14 cellular contexts compared by ENCODE assay signal in the genomic region with DNA sequence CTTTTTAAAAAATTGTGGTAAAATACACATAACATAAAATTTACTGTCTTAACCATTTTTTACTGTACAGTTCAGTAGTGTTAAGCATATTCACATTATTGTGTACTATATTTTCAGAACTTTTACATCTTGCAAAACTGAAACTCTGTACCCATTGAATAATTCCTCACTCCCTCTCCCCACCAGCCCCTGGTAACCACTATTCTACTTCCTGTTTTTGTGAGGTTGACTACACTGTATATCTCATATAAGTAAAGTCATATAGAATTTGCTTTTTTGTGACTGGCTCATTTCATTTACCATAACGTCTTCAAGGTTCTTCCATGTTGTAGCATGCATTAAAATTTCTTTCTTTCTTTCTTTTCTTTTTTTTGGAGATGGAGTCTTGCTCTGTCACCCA.
DNase-seq lines count a peak whose midpoint lies in the region; ATAC-seq and TF ChIP-seq lines count a peak whose summit lies in the region.
"Had no signal": no experiment of that assay in that cellular context is flagged by ENCODE, and none has a peak within 500 bp of the region (broad histone marks: within the 10 kb centered on the region; RNA-seq: fewer than 3 reads in every experiment).

No MANE protein-coding gene starts in this region.

- DNase-seq in activated naive CD4-positive, alpha-beta T cell treated with Interleukin-2 at 50 U/mL for 16 hours = no peak
- DNase-seq in activated B cell treated with CpG ODN at 0.5 μM for 24 hours (no peak), osteocyte (ENCODE audit: extremely low spot score, unreplicated experiment) (no peak), activated gamma-delta T cell (lab: John Stamatoyannopoulos, UW) (no peak), NCI-H226 (no peak)
- DNase-seq: aorta, DMS79, left cardiac atrium, NCI-H1048 had no signal

- CTCF ChIA-PET in activated B cell treated with CpG ODN at 0.5 μM for 24 hours (lab: Charles Lee) = interaction anchor here (1.2 to 1.7 kb wide), 2 partner anchors 26 to 154 kb away, joined by 3 to 5 read pairs; no protein-coding TSS in a partner anchor

- no peaks in the 10 kb centered on the region for H3K9me3 Mint-ChIP-seq in activated naive CD4-positive, alpha-beta T cell treated with anti-CD3 and anti-CD28 coated beads, Interleukin-2, amount 50 U/mL, for 24 hours
- no peaks in the 10 kb centered on the region for H3K9me3 Mint-ChIP-seq in IgD-negative memory B cell
- H3K9me3 Mint-ChIP-seq in activated B cell treated with CpG ODN at 0.5 μM for 24 hours = no peaks in the 10 kb centered on the region
- H3K9me3 Mint-ChIP-seq in osteocyte (ENCODE audit: unreplicated experiment) = no peaks in the 10 kb centered on the region
- H3K9me3 Mint-ChIP-seq: type B pancreatic cell had no signal

- ATAC-seq in activated B cell treated with CpG ODN at 0.5 μM for 24 hours (ENCODE audit: low read depth) = peak; percentile 52
- no peak for ATAC-seq in SK-N-SH treated with all-trans-retinoic acid at 6 μM for 48 hours
- ATAC-seq: left cardiac atrium, Panc1 had no signal

- TF ChIP-seq CTCF in activated B cell treated with CpG ODN at 0.5 μM for 24 hours (IDR thresholded peaks at IDR 0.05) (no peak), osteocyte (IDR thresholded peaks at IDR 0.05) (no peak)

- peak overlapping the region; percentile 55 for H3K27ac Mint-ChIP-seq in activated naive CD4-positive, alpha-beta T cell treated with anti-CD3 and anti-CD28 coated beads, Interleukin-2, amount 50 U/mL, for 24 hours
- H3K27ac Mint-ChIP-seq in IgD-negative memory B cell (peak overlapping the region in 2 of 3 donors; percentile 3 to 83), activated B cell treated with CpG ODN at 0.5 μM for 24 hours (peak overlapping the region; percentile 56), osteocyte (ENCODE audit: unreplicated experiment) (no peak overlapping the region)
- H3K27ac Mint-ChIP-seq: type B pancreatic cell had no signal

- H3K27me3 Mint-ChIP-seq in activated naive CD4-positive, alpha-beta T cell treated with anti-CD3 and anti-CD28 coated beads, Interleukin-2, amount 50 U/mL, for 24 hours = no peaks in the 10 kb centered on the region
- H3K27me3 Mint-ChIP-seq in IgD-negative memory B cell = no peaks in the 10 kb centered on the region
- H3K27me3 Mint-ChIP-seq in activated B cell treated with CpG ODN at 0.5 μM for 24 hours = no peaks in the 10 kb centered on the region
- no peaks in the 10 kb centered on the region for H3K27me3 Mint-ChIP-seq in osteocyte (ENCODE audit: unreplicated experiment)
- H3K27me3 Mint-ChIP-seq: type B pancreatic cell had no signal

- H3K4me1 Mint-ChIP-seq in activated naive CD4-positive, alpha-beta T cell treated with anti-CD3 and anti-CD28 coated beads, Interleukin-2, amount 50 U/mL, for 24 hours = peaks cover 35% of the 10 kb centered on the region
- H3K4me1 Mint-ChIP-seq in IgD-negative memory B cell (peaks cover 0 to 6% (median 5%) of the 10 kb centered on the region in 3 donors), activated B cell treated with CpG ODN at 0.5 μM for 24 hours (peaks cover 7% of the 10 kb centered on the region), osteocyte (ENCODE audit: unreplicated experiment) (peaks cover 4% of the 10 kb centered on the region)

- POLR2A ChIA-PET in activated B cell treated with CpG ODN at 0.5 μM for 24 hours (lab: Charles Lee) = no interaction called here

- H3K36me3 Mint-ChIP-seq in activated naive CD4-positive, alpha-beta T cell treated with anti-CD3 and anti-CD28 coated beads, Interleukin-2, amount 50 U/mL, for 24 hours = peaks cover 15% of the 10 kb centered on the region
- H3K36me3 Mint-ChIP-seq in IgD-negative memory B cell (peaks cover 9% of the 10 kb centered on the region), activated B cell treated with CpG ODN at 0.5 μM for 24 hours (ENCODE audit: low read depth) (peaks cover 84% of the 10 kb centered on the region), osteocyte (ENCODE audit: unreplicated experiment) (peaks cover 46% of the 10 kb centered on the region)

- intact Hi-C loops in activated B cell treated with CpG ODN at 0.5 μM for 24 hours (cut with micrococcal nuclease) = no loop called here

- no peak overlapping the region for H3K4me3 Mint-ChIP-seq in activated naive CD4-positive, alpha-beta T cell treated with anti-CD3 and anti-CD28 coated beads, Interleukin-2, amount 50 U/mL, for 24 hours
- peak overlapping the region in 2 of 4 donors; percentile 13 to 36 for H3K4me3 Mint-ChIP-seq in IgD-negative memory B cell
- H3K4me3 Mint-ChIP-seq in activated B cell treated with CpG ODN at 0.5 μM for 24 hours = no peak overlapping the region
- H3K4me3 Mint-ChIP-seq in osteocyte (ENCODE audit: unreplicated experiment) = no peak overlapping the region
- H3K4me3 Mint-ChIP-seq: type B pancreatic cell had no signal

TF ChIP-seq in SK-N-SH treated with all-trans-retinoic acid at 6 μM for 48 hours, 23 proteins besides CTCF, POLR2A, EP300 and RAD21:
- TF ChIP-seq GLIS3 (CRISPR knock-in tag; IDR thresholded peaks at IDR 0.05) (no peak), ZC3H10 (CRISPR knock-in tag; IDR thresholded peaks at IDR 0.05) (no peak), RARB (CRISPR knock-in tag; IDR thresholded peaks at IDR 0.05) (no peak), TCF4 (CRISPR knock-in tag; IDR thresholded peaks at IDR 0.05; ENCODE audit: borderline replicate concordance) (no peak), CSDC2 (CRISPR knock-in tag; IDR thresholded peaks at IDR 0.05) (no peak), ZFP30 (CRISPR knock-in tag; IDR thresholded peaks at IDR 0.05) (no peak)
- TF ChIP-seq, protein P1, sequence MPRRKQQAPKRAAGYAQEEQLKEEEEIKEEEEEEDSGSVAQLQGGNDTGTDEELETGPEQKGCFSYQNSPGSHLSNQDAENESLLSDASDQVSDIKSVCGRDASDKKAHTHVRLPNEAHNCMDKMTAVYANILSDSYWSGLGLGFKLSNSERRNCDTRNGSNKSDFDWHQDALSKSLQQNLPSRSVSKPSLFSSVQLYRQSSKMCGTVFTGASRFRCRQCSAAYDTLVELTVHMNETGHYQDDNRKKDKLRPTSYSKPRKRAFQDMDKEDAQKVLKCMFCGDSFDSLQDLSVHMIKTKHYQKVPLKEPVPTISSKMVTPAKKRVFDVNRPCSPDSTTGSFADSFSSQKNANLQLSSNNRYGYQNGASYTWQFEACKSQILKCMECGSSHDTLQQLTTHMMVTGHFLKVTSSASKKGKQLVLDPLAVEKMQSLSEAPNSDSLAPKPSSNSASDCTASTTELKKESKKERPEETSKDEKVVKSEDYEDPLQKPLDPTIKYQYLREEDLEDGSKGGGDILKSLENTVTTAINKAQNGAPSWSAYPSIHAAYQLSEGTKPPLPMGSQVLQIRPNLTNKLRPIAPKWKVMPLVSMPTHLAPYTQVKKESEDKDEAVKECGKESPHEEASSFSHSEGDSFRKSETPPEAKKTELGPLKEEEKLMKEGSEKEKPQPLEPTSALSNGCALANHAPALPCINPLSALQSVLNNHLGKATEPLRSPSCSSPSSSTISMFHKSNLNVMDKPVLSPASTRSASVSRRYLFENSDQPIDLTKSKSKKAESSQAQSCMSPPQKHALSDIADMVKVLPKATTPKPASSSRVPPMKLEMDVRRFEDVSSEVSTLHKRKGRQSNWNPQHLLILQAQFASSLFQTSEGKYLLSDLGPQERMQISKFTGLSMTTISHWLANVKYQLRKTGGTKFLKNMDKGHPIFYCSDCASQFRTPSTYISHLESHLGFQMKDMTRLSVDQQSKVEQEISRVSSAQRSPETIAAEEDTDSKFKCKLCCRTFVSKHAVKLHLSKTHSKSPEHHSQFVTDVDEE (CRISPR knock-in tag; IDR thresholded peaks at IDR 0.05) = no peak
- TF ChIP-seq, protein P2, sequence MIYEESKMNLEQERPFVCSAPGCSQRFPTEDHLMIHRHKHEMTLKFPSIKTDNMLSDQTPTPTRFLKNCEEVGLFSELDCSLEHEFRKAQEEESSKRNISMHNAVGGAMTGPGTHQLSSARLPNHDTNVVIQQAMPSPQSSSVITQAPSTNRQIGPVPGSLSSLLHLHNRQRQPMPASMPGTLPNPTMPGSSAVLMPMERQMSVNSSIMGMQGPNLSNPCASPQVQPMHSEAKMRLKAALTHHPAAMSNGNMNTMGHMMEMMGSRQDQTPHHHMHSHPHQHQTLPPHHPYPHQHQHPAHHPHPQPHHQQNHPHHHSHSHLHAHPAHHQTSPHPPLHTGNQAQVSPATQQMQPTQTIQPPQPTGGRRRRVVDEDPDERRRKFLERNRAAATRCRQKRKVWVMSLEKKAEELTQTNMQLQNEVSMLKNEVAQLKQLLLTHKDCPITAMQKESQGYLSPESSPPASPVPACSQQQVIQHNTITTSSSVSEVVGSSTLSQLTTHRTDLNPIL (CRISPR knock-in tag; IDR thresholded peaks at IDR 0.05; ENCODE audit: low read depth) = no peak
